22 cellular contexts compared by ENCODE assay signal in the genomic region with DNA sequence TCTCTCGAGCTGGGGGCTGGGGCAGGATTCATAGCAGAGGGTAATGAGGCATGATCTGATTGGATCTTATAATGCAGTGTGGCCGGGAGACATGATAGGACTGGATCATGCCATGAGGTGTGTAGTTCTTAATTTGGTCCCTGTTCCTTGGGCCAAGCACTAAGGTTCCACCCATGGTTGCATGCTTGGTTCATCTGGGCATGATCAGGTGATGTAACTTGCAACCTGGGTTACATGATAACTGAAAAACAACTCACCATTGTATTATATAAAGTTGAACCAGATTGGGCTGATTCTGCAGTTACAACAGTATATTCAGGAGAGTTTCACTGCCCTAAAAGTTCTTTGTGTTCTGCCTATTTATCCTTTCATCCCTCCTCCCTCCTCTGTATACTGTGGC.
A peak's percentile ranks its signal among the peaks of the same experiment; 100 is the strongest.
DNase-seq lines count a peak whose midpoint lies in the region; ATAC-seq and TF ChIP-seq lines count a peak whose summit lies in the region.
"Had no signal": no experiment of that assay in that cellular context is flagged by ENCODE, and none has a peak within 500 bp of the region (broad histone marks: within the 10 kb centered on the region; RNA-seq: fewer than 3 reads in every experiment).

No MANE protein-coding gene starts in this region.

- no peaks in the 10 kb centered on the region for H3K79me2 ChIP-seq in GM23338 (replicated peaks; ENCODE audit: insufficient read depth)
- H3K79me2 ChIP-seq in Karpas-422 (ENCODE audit: low read length): no peaks in the 10 kb centered on the region

- DNase-seq in GM23338 (ENCODE audit: low spot score): no peak
- DNase-seq in Karpas-422: no peak
- DNase-seq in WTC11 (ENCODE audit: low spot score): no peak
- DNase-seq in activated naive CD8-positive, alpha-beta T cell treated with anti-CD3 and anti-CD28 coated beads for 36 hours: no peak
- no peak for DNase-seq in NCI-H1417 treated with DMSO at 0.1 percent for 48 hours (lab: John Stamatoyannopoulos, UW)
- DNase-seq: 8988T; ACHN; AML-193; BE2C; CD4-positive, alpha-beta T cell; CD8-positive, alpha-beta memory T cell; DMS 273 treated with DMSO at 0.1 percent for 48 hours; DMS79; EL; GDM1; H7; HCEC 1CT had no signal

- no peak overlapping the region for H3K9ac ChIP-seq in Karpas-422 (ENCODE audit: low read length)
- H3K9ac ChIP-seq: BLaER1 treated with 17β-estradiol and CSF1 and Interleukin-3, amounts not matched to agents 10 nM and 100 nM had no signal

- H3K4me1 ChIP-seq in GM23338 (ENCODE audit: insufficient read depth) (no peaks in the 10 kb centered on the region), Karpas-422 (ENCODE audit: low read length) (no peaks in the 10 kb centered on the region)
- H3K4me1 ChIP-seq: A549; BE2C; BLaER1 treated with 17β-estradiol and CSF1 and Interleukin-3, amounts not matched to agents 10 nM and 100 nM had no signal

- no peak overlapping the region for H3K4me3 ChIP-seq in GM23338
- no peak overlapping the region for H3K4me3 ChIP-seq in Karpas-422 (ENCODE audit: low read length)
- H3K4me3 ChIP-seq: A549; BLaER1 treated with 17β-estradiol and CSF1 and Interleukin-3, amounts not matched to agents 10 nM and 100 nM; GM12878 had no signal

- H4K20me1 ChIP-seq in GM23338 (replicated peaks; ENCODE audit: insufficient read depth): no peaks in the 10 kb centered on the region
- no peaks in the 10 kb centered on the region for H4K20me1 ChIP-seq in Karpas-422 (ENCODE audit: insufficient read depth, low read depth, low read length)
- H4K20me1 ChIP-seq: BLaER1 treated with 17β-estradiol and CSF1 and Interleukin-3, amounts not matched to agents 10 nM and 100 nM had no signal

- CTCF ChIA-PET in WTC11 (lab: Charles Lee): no interaction called here

- H3K36me3 ChIP-seq in GM23338 (ENCODE audit: insufficient read depth) (no peaks in the 10 kb centered on the region), Karpas-422 (ENCODE audit: insufficient read depth, low read length) (peaks cover 54% of the 10 kb centered on the region)
- H3K36me3 ChIP-seq: BLaER1 treated with 17β-estradiol and CSF1 and Interleukin-3, amounts not matched to agents 10 nM and 100 nM had no signal

- H3K27me3 Mint-ChIP-seq in GM23338 (ENCODE audit: insufficient read depth, low read depth, poor library complexity) (no peaks in the 10 kb centered on the region), WTC11 (ENCODE audit: low read depth) (no peaks in the 10 kb centered on the region)
- no peaks in the 10 kb centered on the region for H3K27me3 Mint-ChIP-seq in activated naive CD8-positive, alpha-beta T cell treated with anti-CD3 and anti-CD28 coated beads for 36 hours

- H3K36me3 Mint-ChIP-seq in GM23338 (ENCODE audit: low read depth): no peaks in the 10 kb centered on the region
- H3K36me3 Mint-ChIP-seq in WTC11: no peaks in the 10 kb centered on the region
- H3K36me3 Mint-ChIP-seq in activated naive CD8-positive, alpha-beta T cell treated with anti-CD3 and anti-CD28 coated beads for 36 hours: no peaks in the 10 kb centered on the region
- H3K36me3 Mint-ChIP-seq: CD14-positive monocyte; CD8-positive, alpha-beta memory T cell had no signal

- H3K9me3 ChIP-seq in Karpas-422 (ENCODE audit: low read length): no peaks in the 10 kb centered on the region
- H3K9me3 ChIP-seq: A549; BE2C; BLaER1 treated with 17β-estradiol and CSF1 and Interleukin-3, amounts not matched to agents 10 nM and 100 nM had no signal

- no peak overlapping the region for H3K4me2 ChIP-seq in GM23338
- no peak overlapping the region for H3K4me2 ChIP-seq in Karpas-422 (ENCODE audit: low read depth, low read length, poor library complexity, severe bottlenecking)
- H3K4me2 ChIP-seq: A549; BLaER1 treated with 17β-estradiol and CSF1 and Interleukin-3, amounts not matched to agents 10 nM and 100 nM had no signal

- no peak for ATAC-seq in GM23338
- no peak for ATAC-seq in WTC11
- no peak for ATAC-seq in GM18505 (IDR thresholded peaks at IDR 0.05; ENCODE audit: unreplicated experiment)
- ATAC-seq: GM12878 had no signal

- POLR2A ChIA-PET in WTC11 (lab: Charles Lee): no interaction called here

- H3K4me1 Mint-ChIP-seq in GM23338 (no peaks in the 10 kb centered on the region), WTC11 (no peaks in the 10 kb centered on the region)
- no peaks in the 10 kb centered on the region for H3K4me1 Mint-ChIP-seq in activated naive CD8-positive, alpha-beta T cell treated with anti-CD3 and anti-CD28 coated beads for 36 hours
- H3K4me1 Mint-ChIP-seq: CD14-positive monocyte; CD8-positive, alpha-beta memory T cell had no signal

- TF ChIP-seq POLR2A in GM18505 (IDR thresholded peaks at IDR 0.05; ENCODE audit: borderline replicate concordance, extremely low read depth, insufficient read depth, insufficient read length): no peak

- no peaks in the 10 kb centered on the region for H3F3A ChIP-seq in GM23338 (replicated peaks; ENCODE audit: low read depth)

- H2AFZ ChIP-seq in GM23338 (no peak overlapping the region), Karpas-422 (ENCODE audit: low read length) (no peak overlapping the region)

- no peaks in the 10 kb centered on the region for H3K9me2 ChIP-seq in GM23338 (ENCODE audit: insufficient read depth)
- no peaks in the 10 kb centered on the region for H3K9me2 ChIP-seq in Karpas-422 (replicated peaks; ENCODE audit: insufficient read depth, low read length)

- no peaks in the 10 kb centered on the region for H3K9me3 Mint-ChIP-seq in GM23338
- H3K9me3 Mint-ChIP-seq in WTC11: no peaks in the 10 kb centered on the region
- H3K9me3 Mint-ChIP-seq in activated naive CD8-positive, alpha-beta T cell treated with anti-CD3 and anti-CD28 coated beads for 36 hours: no peaks in the 10 kb centered on the region
- H3K9me3 Mint-ChIP-seq: CD4-positive, alpha-beta T cell; CD8-positive, alpha-beta memory T cell had no signal

- TF ChIP-seq CTCF in GM23338 (conservative IDR thresholded peaks at IDR 0.05; ENCODE audit: low read depth in 2 of 2) (no peak), WTC11 (IDR thresholded peaks at IDR 0.05) (no peak)

- H3K27me3 ChIP-seq in GM23338 (ENCODE audit: insufficient read depth): no peaks in the 10 kb centered on the region
- H3K27me3 ChIP-seq in Karpas-422 (ENCODE audit: low read length): no peaks in the 10 kb centered on the region
- H3K27me3 ChIP-seq: BE2C; BLaER1 treated with 17β-estradiol and CSF1 and Interleukin-3, amounts not matched to agents 10 nM and 100 nM had no signal

- H3K27ac Mint-ChIP-seq in GM23338 (peak overlapping the region; percentile 39; the same call in 1 of the 2 replicates), WTC11 (no peak overlapping the region)
- no peak overlapping the region for H3K27ac Mint-ChIP-seq in activated naive CD8-positive, alpha-beta T cell treated with anti-CD3 and anti-CD28 coated beads for 36 hours
- H3K27ac Mint-ChIP-seq: CD14-positive monocyte; CD4-positive, alpha-beta T cell; CD8-positive, alpha-beta memory T cell had no signal

- H3K4me3 Mint-ChIP-seq in GM23338: no peak overlapping the region
- no peak overlapping the region for H3K4me3 Mint-ChIP-seq in WTC11
- no peak overlapping the region for H3K4me3 Mint-ChIP-seq in activated naive CD8-positive, alpha-beta T cell treated with anti-CD3 and anti-CD28 coated beads for 36 hours
- H3K4me3 Mint-ChIP-seq: CD14-positive monocyte; CD4-positive, alpha-beta T cell; CD8-positive, alpha-beta memory T cell had no signal

- H3K27ac ChIP-seq in GM23338 (ENCODE audit: low read depth): no peak overlapping the region
- H3K27ac ChIP-seq in Karpas-422 (ENCODE audit: low read length): peak overlapping the region; percentile 32; the same call in 1 of the 2 replicates
- H3K27ac ChIP-seq: A549; BLaER1 treated with 17β-estradiol and CSF1 and Interleukin-3, amounts not matched to agents 10 nM and 100 nM had no signal

TF ChIP-seq in GM23338, 12 proteins besides CTCF, POLR2A, EP300 and RAD21 (continues in another document):
- no peak for TF ChIP-seq POLR2AphosphoS5 (IDR thresholded peaks at IDR 0.05; ENCODE audit: low read depth)
- TF ChIP-seq CREB1 (CRISPR knock-in tag; IDR thresholded peaks at IDR 0.05; ENCODE audit: low read depth): no peak
- TF ChIP-seq STAT1 (IDR thresholded peaks at IDR 0.05; ENCODE audit: unreplicated experiment): no peak
- no peak for TF ChIP-seq NANOG (IDR thresholded peaks at IDR 0.05; ENCODE audit: borderline replicate concordance)
- no peak for TF ChIP-seq ZNF114 (CRISPR knock-in tag; IDR thresholded peaks at IDR 0.05)
- no peak for TF ChIP-seq JUNB (IDR thresholded peaks at IDR 0.05; ENCODE audit: unreplicated experiment)

TF ChIP-seq in WTC11, 78 proteins besides CTCF, POLR2A, EP300 and RAD21 (continues in another document):
- TF ChIP-seq ZSCAN18 (CRISPR knock-in tag; IDR thresholded peaks at IDR 0.05) (no peak), E2F5 (CRISPR knock-in tag; IDR thresholded peaks at IDR 0.05) (no peak), TCF7 (CRISPR knock-in tag; IDR thresholded peaks at IDR 0.05; ENCODE audit: low read depth) (no peak)
- TF ChIP-seq, protein P1, sequence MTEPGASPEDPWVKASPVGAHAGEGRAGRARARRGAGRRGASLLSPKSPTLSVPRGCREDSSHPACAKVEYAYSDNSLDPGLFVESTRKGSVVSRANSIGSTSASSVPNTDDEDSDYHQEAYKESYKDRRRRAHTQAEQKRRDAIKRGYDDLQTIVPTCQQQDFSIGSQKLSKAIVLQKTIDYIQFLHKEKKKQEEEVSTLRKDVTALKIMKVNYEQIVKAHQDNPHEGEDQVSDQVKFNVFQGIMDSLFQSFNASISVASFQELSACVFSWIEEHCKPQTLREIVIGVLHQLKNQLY (CRISPR knock-in tag; IDR thresholded peaks at IDR 0.05): no peak
